ENCODE assay signal across 1 cellular context in genomic region chr1:29234881-29235280, GRCh38. TPM values are rescaled to one million over a fixed set of nuclear protein-coding genes. Genes with fewer than 3 reads are reported as not detected.
"Had no signal": no experiment of that assay in that cellular context is flagged by ENCODE, and none has a peak within 500 bp of the region (broad histone marks: within the 10 kb centered on the region; RNA-seq: fewer than 3 reads in every experiment).

No MANE protein-coding gene starts in this region.

RNA-seq across cellular contexts. Expression of gene PTPRU, which starts 1.4 kb away (rescaled TPM):
- total RNA-seq: naive thymus-derived CD8-positive, alpha-beta T cell had no signal
